26 cellular contexts compared by ENCODE assay signal in the genomic region with DNA sequence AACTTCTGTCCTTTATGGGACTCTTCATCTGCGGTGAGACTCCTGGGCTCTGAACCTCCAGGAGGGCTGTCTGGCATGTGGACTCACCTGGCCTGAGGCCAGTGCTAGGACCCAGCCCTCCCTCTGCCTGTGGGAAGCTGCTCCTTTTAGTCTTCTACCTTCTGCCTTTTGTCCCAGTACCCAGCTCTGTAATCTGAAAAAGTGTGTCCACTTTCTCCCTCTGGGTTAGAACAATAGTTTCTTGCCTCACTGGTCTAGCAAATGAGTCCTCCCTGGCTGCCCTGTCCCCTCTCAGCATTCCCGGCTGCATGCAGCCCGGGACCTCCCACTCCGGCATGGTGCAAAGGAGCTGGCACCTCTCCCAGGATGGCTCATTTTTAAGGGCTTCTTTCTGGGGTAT. TPM values are rescaled to one million over a fixed set of nuclear protein-coding genes. Genes with fewer than 3 reads are reported as not detected.
"Had no signal": no experiment of that assay in that cellular context is flagged by ENCODE, and none has a peak within 500 bp of the region (broad histone marks: within the 10 kb centered on the region; RNA-seq: fewer than 3 reads in every experiment).

No MANE protein-coding gene starts in this region.

- H3K9me3 ChIP-seq: heart left ventricle, ovary, thoracic aorta had no signal

- H3K27ac Mint-ChIP-seq: activated B cell treated with CpG ODN at 0.5 μM for 24 hours; activated CD8-positive, alpha-beta T cell treated with anti-CD3 and anti-CD28 coated beads for 36 hours; activated naive CD4-positive, alpha-beta T cell treated with anti-CD3 and anti-CD28 coated beads, Interleukin-2, amount 50 U/mL, for 24 hours; effector memory CD8-positive, alpha-beta T cell; naive B cell; neural progenitor cell; stimulated activated naive CD8-positive, alpha-beta T cell treated with anti-CD3 and anti-CD28 coated beads, Interleukin-15, amount 100 ng/mL, for 72 hours; T-helper 2 cell treated with Interferon-gamma antibody and Interleukin-4, amounts not matched to agents 5 μg/mL and 100 μg/mL, for 36 hours had no signal

- H3K9ac ChIP-seq: neural progenitor cell had no signal

- H3K27me3 ChIP-seq: brain microvascular endothelial cell, neural progenitor cell, ovary, spleen had no signal

- H3K4me1 ChIP-seq: heart left ventricle, neural progenitor cell had no signal

- H3K27ac ChIP-seq: brain microvascular endothelial cell, epithelial cell of prostate, heart left ventricle, neural progenitor cell, ovary, spleen, thoracic aorta had no signal

- H3K4me3 Mint-ChIP-seq: activated B cell treated with CpG ODN at 0.5 μM for 24 hours; activated CD8-positive, alpha-beta T cell treated with anti-CD3 and anti-CD28 coated beads for 36 hours; activated naive CD4-positive, alpha-beta T cell treated with anti-CD3 and anti-CD28 coated beads, Interleukin-2, amount 50 U/mL, for 24 hours; activated T-cell treated with anti-CD3 and anti-CD28 coated beads, Interleukin-2, amount 50 U/mL, for 4 hours; effector memory CD8-positive, alpha-beta T cell; naive B cell; neural progenitor cell; stimulated activated naive CD8-positive, alpha-beta T cell treated with anti-CD3 and anti-CD28 coated beads, Interleukin-15, amount 100 ng/mL, for 72 hours; T-helper 2 cell treated with Interferon-gamma antibody and Interleukin-4, amounts not matched to agents 5 μg/mL and 100 μg/mL, for 36 hours had no signal

- H3K4me1 Mint-ChIP-seq: stimulated activated naive CD8-positive, alpha-beta T cell treated with anti-CD3 and anti-CD28 coated beads, Interleukin-15, amount 100 ng/mL, for 72 hours had no signal

- H3K36me3 ChIP-seq: brain microvascular endothelial cell, heart left ventricle, neural progenitor cell, ovary, spleen, thoracic aorta had no signal

- H3K36me3 Mint-ChIP-seq: activated naive CD4-positive, alpha-beta T cell treated with anti-CD3 and anti-CD28 coated beads, Interleukin-2, amount 50 U/mL, for 24 hours; neural progenitor cell had no signal

- H3K4me3 ChIP-seq: heart left ventricle, neural progenitor cell, ovary, spleen, thoracic aorta had no signal

- H3K9me3 Mint-ChIP-seq: activated naive CD4-positive, alpha-beta T cell treated with anti-CD3 and anti-CD28 coated beads, Interleukin-2, amount 50 U/mL, for 24 hours; activated T-cell treated with anti-CD3 and anti-CD28 coated beads, Interleukin-2, amount 50 U/mL, for 4 hours; effector memory CD8-positive, alpha-beta T cell; neural progenitor cell; stimulated activated naive CD8-positive, alpha-beta T cell treated with anti-CD3 and anti-CD28 coated beads, Interleukin-15, amount 100 ng/mL, for 72 hours; T-helper 2 cell treated with Interferon-gamma antibody and Interleukin-4, amounts not matched to agents 5 μg/mL and 100 μg/mL, for 36 hours had no signal

- H3K27me3 Mint-ChIP-seq: activated B cell treated with CpG ODN at 0.5 μM for 24 hours; naive B cell; stimulated activated naive CD8-positive, alpha-beta T cell treated with anti-CD3 and anti-CD28 coated beads, Interleukin-15, amount 100 ng/mL, for 72 hours had no signal

- DNase-seq: activated B cell treated with CpG ODN at 0.5 μM for 24 hours; activated CD4-positive, alpha-beta T cell treated with anti-CD3 and anti-CD28 coated beads for 48 hours; activated CD8-positive, alpha-beta T cell treated with anti-CD3 and anti-CD28 coated beads for 36 hours; activated effector memory CD4-positive, alpha-beta T cell treated with anti-CD3 and anti-CD28 coated beads, Interleukin-2, amount 50 U/mL, for 16 hours; activated T-cell treated with anti-CD3 and anti-CD28 coated beads, Interleukin-2, amount 50 U/mL, for 4 hours; brain microvascular endothelial cell; cerebellar nuclear complex; dermis blood vessel endothelial cell; effector memory CD8-positive, alpha-beta T cell; heart left ventricle; naive B cell; ovary; spleen; stimulated activated CD4-positive, alpha-beta T cell treated with anti-CD3 and anti-CD28 coated beads, Interleukin-1b, Interleukin-23, amount 100 ng/mL, for 48 hours; stimulated activated naive CD8-positive, alpha-beta T cell treated with anti-CD3 and anti-CD28 coated beads, Interleukin-15, amount 100 ng/mL, for 72 hours had no signal

RNA-seq across cellular contexts. Expression of a gene that starts 25.9 kb away (rescaled TPM):
- total RNA-seq: activated B cell treated with CpG ODN at 0.5 μM for 24 hours; activated CD8-positive, alpha-beta T cell treated with anti-CD3 and anti-CD28 coated beads for 36 hours; activated T-cell treated with anti-CD3 and anti-CD28 coated beads, Interleukin-2, amount 50 U/mL, for 4 hours; dermis blood vessel endothelial cell; frontal cortex; heart left ventricle; lung microvascular endothelial cell; mononuclear cell; ovary; pulmonary artery endothelial cell; sciatic nerve; spleen; urinary bladder had no signal
- polyA plus RNA-seq: heart left ventricle, urinary bladder had no signal

RNA-seq across cellular contexts. Expression of a gene that starts 47.7 kb away (rescaled TPM):
- total RNA-seq: activated B cell treated with CpG ODN at 0.5 μM for 24 hours; activated CD8-positive, alpha-beta T cell treated with anti-CD3 and anti-CD28 coated beads for 36 hours; activated T-cell treated with anti-CD3 and anti-CD28 coated beads, Interleukin-2, amount 50 U/mL, for 4 hours; dermis blood vessel endothelial cell; frontal cortex; heart left ventricle; lung microvascular endothelial cell; ovary; pulmonary artery endothelial cell; sciatic nerve; spleen; urinary bladder had no signal
- polyA plus RNA-seq: heart left ventricle, ovary had no signal

RNA-seq across cellular contexts. Expression of a gene that starts 55.6 kb away (rescaled TPM):
- total RNA-seq: activated B cell treated with CpG ODN at 0.5 μM for 24 hours; activated CD8-positive, alpha-beta T cell treated with anti-CD3 and anti-CD28 coated beads for 36 hours; activated T-cell treated with anti-CD3 and anti-CD28 coated beads, Interleukin-2, amount 50 U/mL, for 4 hours; dermis blood vessel endothelial cell; frontal cortex; lung microvascular endothelial cell; mononuclear cell; ovary; pulmonary artery endothelial cell; sciatic nerve; spleen; thoracic aorta; urinary bladder had no signal
- polyA plus RNA-seq: heart left ventricle, ovary, spleen, urinary bladder had no signal
